Comparison of ENCODE assay signal across 1 cellular context in genomic region chr17:66451188-66452149, GRCh38.
TF ChIP-seq lines count a peak whose summit lies in the region.

No MANE protein-coding gene starts in this region.

TF ChIP-seq in K562, 482 proteins besides CTCF, POLR2A, EP300 and RAD21 (continued from another document):
- TF ChIP-seq CTCFL (IDR thresholded peaks at IDR 0.05; ENCODE audit: borderline replicate concordance, insufficient read depth, low read depth, low read length, poor library complexity, severe bottlenecking) (peak; percentile 90), ZNF639 (CRISPR knock-in tag; conservative IDR thresholded peaks at IDR 0.05 in 1 of 2, IDR thresholded peaks at IDR 0.05 in 1 of 2) (no peak), ZBTB7A (IDR thresholded peaks at IDR 0.05; ENCODE audit: borderline replicate concordance, control insufficient read depth, low read depth, low read length) (peak; percentile 12; the same call in 1 of the 2 replicates), MBD2 (IDR thresholded peaks at IDR 0.05; ENCODE audit: borderline replicate concordance, low read depth) (no peak), MAZ (CRISPR knock-in tag; conservative IDR thresholded peaks at IDR 0.05 in 1 of 2, IDR thresholded peaks at IDR 0.05 in 1 of 2) (0 out of 4 replicates have a peak, but pooled peaks of 1 of the 2 experiments have one; percentile 19), VEZF1 (CRISPR knock-in tag; IDR thresholded peaks at IDR 0.05) (peak; percentile 27; the same call in 1 of the 2 replicates), MBD1 (CRISPR knock-in tag; IDR thresholded peaks at IDR 0.05) (no peak), YY1 (IDR thresholded peaks at IDR 0.05; ENCODE audit: borderline replicate concordance in 1 of 3, control insufficient read depth in 1 of 3, extremely low read depth in 1 of 3, insufficient read depth in 3 of 3, insufficient read length in 1 of 3, insufficient replicate concordance in 2 of 3, low read depth in 1 of 3, low read length in 2 of 3) (no peak), SNIP1 (IDR thresholded peaks at IDR 0.05; ENCODE audit: low read depth) (no peak), GTF3C2 (IDR thresholded peaks at IDR 0.05; ENCODE audit: borderline replicate concordance, extremely low read depth, insufficient read length) (no peak), ATF6 (CRISPR knock-in tag; IDR thresholded peaks at IDR 0.05) (no peak), ZNF717 (CRISPR knock-in tag; IDR thresholded peaks at IDR 0.05) (no peak), RERE (CRISPR knock-in tag; IDR thresholded peaks at IDR 0.05; ENCODE audit: borderline replicate concordance) (no peak), ZNF23 (CRISPR knock-in tag; IDR thresholded peaks at IDR 0.05) (no peak)
